Comparison of ENCODE assay signal across 8 cellular contexts in the genomic region with DNA sequence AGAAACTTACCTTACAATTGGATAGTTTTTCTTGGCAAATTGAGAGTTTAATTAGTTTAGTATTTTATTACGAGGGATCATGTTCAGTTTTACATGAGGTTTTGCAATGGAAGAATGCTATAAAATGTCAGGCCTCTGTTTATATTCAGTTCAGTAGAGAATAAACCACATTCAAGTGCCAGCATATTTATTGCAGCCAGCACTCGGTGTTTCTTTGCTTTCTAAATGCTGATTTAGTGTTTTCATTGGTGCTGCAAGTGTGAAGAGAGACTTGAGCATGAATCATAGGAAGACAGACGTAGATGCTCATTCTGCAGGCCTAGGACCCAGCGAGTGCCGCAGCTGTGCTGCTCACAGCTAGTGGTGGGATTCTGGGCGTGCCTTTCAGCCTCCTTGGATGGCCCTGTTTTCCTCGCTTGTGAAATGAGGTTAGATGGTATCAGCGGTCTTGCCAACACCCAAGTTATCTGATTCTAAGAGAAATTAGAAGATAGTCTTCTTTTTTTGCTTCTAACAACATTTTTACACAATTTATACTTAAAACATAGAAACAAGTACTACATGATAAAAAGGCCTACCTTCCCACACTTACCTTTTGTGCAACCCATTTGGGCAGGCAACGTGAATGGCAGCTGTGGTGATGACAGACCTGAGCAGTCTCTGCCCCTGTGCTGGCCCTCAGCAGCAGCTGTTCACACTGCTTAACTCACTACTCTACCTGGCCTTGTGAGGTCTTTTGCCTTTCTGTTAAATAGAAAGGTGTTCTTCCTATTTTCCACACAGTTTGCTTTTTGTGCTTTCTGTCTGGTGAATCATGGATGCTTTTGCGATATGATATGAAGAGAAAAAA. TPM values are rescaled to one million over a fixed set of nuclear protein-coding genes. Genes with fewer than 3 reads are reported as not detected.
DNase-seq lines count a peak whose midpoint lies in the region; ATAC-seq and TF ChIP-seq lines count a peak whose summit lies in the region.

No MANE protein-coding gene starts in this region.

- no peaks in the 10 kb centered on the region for H3K9me3 Mint-ChIP-seq in effector memory CD8-positive, alpha-beta T cell

- H3K27ac ChIP-seq in breast epithelium, result no peak overlapping the region

- intact Hi-C loops in breast epithelium (cut with DNase I; ENCODE audit: low total_unique reads), result no loop called here

- TF ChIP-seq CTCF in breast epithelium (IDR thresholded peaks at IDR 0.05), result no peak

- H3K4me3 Mint-ChIP-seq in effector memory CD8-positive, alpha-beta T cell, result peak overlapping the region; percentile 81 to 86

- no peak for TF ChIP-seq POLR2A in breast epithelium (IDR thresholded peaks at IDR 0.05)

- peak overlapping the region; percentile 78 to 91 for H3K27ac Mint-ChIP-seq in effector memory CD8-positive, alpha-beta T cell

- peak; percentile 89 for DNase-seq in H4 (ENCODE audit: low spot score)
- peak; percentile 51 to 64 (median 62) for DNase-seq in effector memory CD8-positive, alpha-beta T cell
- peak; percentile 40 for DNase-seq in stimulated activated CD8-positive, alpha-beta memory T cell treated with anti-CD3 and anti-CD28 coated beads, Interleukin-4, amount 100 ng/mL, for 24 hours (ENCODE audit: low read depth)
- DNase-seq in breast epithelium (ENCODE audit: low spot score in 2 of 2), result no peak
- no peak for DNase-seq in NCI-H82 (lab: John Stamatoyannopoulos, UW)

- H3K27me3 ChIP-seq in breast epithelium, result no peaks in the 10 kb centered on the region

- H3K9me3 ChIP-seq in breast epithelium, result no peaks in the 10 kb centered on the region

- peaks cover 74 to 82% of the 10 kb centered on the region in 2 donors for H3K4me1 Mint-ChIP-seq in effector memory CD8-positive, alpha-beta T cell (ENCODE audit: low read depth in 2 of 2)

- H3K36me3 ChIP-seq in breast epithelium, result no peaks in the 10 kb centered on the region

- peak; percentile 66 to 78 for ATAC-seq in activated CD4-positive, CD25-positive, alpha-beta regulatory T cell treated with anti-CD3 and anti-CD28 coated beads, Interleukin-2, amount 50 U/mL, for 24 hours
- ATAC-seq in effector memory CD8-positive, alpha-beta T cell (replicated peaks), result peak; percentile 69
- ATAC-seq in GM21576 (IDR thresholded peaks at IDR 0.05; ENCODE audit: unreplicated experiment) (no peak), HG02840 (IDR thresholded peaks at IDR 0.05; ENCODE audit: low FRiP score, unreplicated experiment) (no peak)

- no peaks in the 10 kb centered on the region for H3K4me1 ChIP-seq in breast epithelium

- peaks cover 13% of the 10 kb centered on the region for H3K36me3 Mint-ChIP-seq in effector memory CD8-positive, alpha-beta T cell (ENCODE audit: insufficient read depth)

- H3K4me3 ChIP-seq in breast epithelium, result no peak overlapping the region

- no peaks in the 10 kb centered on the region for H3K27me3 Mint-ChIP-seq in effector memory CD8-positive, alpha-beta T cell

RNA-seq across cellular contexts. Expression of a gene that starts 26.8 kb away (rescaled TPM):
- 7.6 and 16.5 TPM in 2 replicates for total RNA-seq in H4 (2014; rRNA removed; shearing (Covaris generic))
- total RNA-seq in breast epithelium, result 100 to 1,000 TPM in 1 of 3 donors, 10 to 100 TPM in 2; 35.4 to 167 (median 37.3) TPM

Comparison
In these comparisons a context has a peak if more than half of its experiments do, and no peak if none do; other contexts are left out.
1. DNase-seq: peak in H4 (single experiment), effector memory CD8-positive, alpha-beta T cell (3 of 3) and stimulated activated CD8-positive, alpha-beta memory T cell treated with anti-CD3 and anti-CD28 coated beads, Interleukin-4, amount 100 ng/mL, for 24 hours (single experiment); none in breast epithelium (0 of 2) and NCI-H82 (single experiment).
2. ATAC-seq: peak in activated CD4-positive, CD25-positive, alpha-beta regulatory T cell treated with anti-CD3 and anti-CD28 coated beads, Interleukin-2, amount 50 U/mL, for 24 hours (2 of 2) and effector memory CD8-positive, alpha-beta T cell (single experiment); none in GM21576 (single experiment) and HG02840 (single experiment).